ENCODE assay signal across 27 cellular contexts in genomic region chr18:37318360-37319037, GRCh38.
"Had no signal": no experiment of that assay in that cellular context is flagged by ENCODE, and none has a peak within 500 bp of the region (broad histone marks: within the 10 kb centered on the region; RNA-seq: fewer than 3 reads in every experiment).

No MANE protein-coding gene starts in this region.

- H3K27ac ChIP-seq: left lung, lower lobe of right lung, neutrophil, ovary, sigmoid colon, spleen, stomach, testis, thyroid gland, transverse colon, upper lobe of left lung, vagina had no signal

- DNase-seq: hypothalamus; immature natural killer cell; kidney; left colon; left lung; lower lobe of right lung; mammary epithelial cell; mesenchymal stem cell; naive thymus-derived CD8-positive, alpha-beta T cell; ovary; sigmoid colon; small intestine; spleen; stimulated activated CD4-positive, alpha-beta T cell treated with anti-CD3 and anti-CD28 coated beads, Interleukin-4, amount 100 ng/mL, for 24 hours; stimulated activated naive CD4-positive, alpha-beta T cell; stomach; testis; thyroid gland; transverse colon; upper lobe of left lung had no signal

- H3K4me3 Mint-ChIP-seq: immature natural killer cell; naive thymus-derived CD8-positive, alpha-beta T cell; nephron; neural crest cell; stimulated activated effector memory CD8-positive, alpha-beta T cell treated with anti-CD3 and anti-CD28 coated beads, Interleukin-12 subunit alpha, Interleukin-12 subunit beta, amount 100 ng/mL, for 72 hours had no signal

- H3K4me1 Mint-ChIP-seq: immature natural killer cell, nephron, neural crest cell had no signal

- H3K9me3 Mint-ChIP-seq: immature natural killer cell; nephron; neural crest cell; stimulated activated effector memory CD8-positive, alpha-beta T cell treated with anti-CD3 and anti-CD28 coated beads, Interleukin-12 subunit alpha, Interleukin-12 subunit beta, amount 100 ng/mL, for 72 hours had no signal

- H3K9me3 ChIP-seq: left lung, lower lobe of right lung, neutrophil, ovary, sigmoid colon, spleen, stomach, testis, thyroid gland, transverse colon, upper lobe of left lung, vagina had no signal

- H3K27ac Mint-ChIP-seq: immature natural killer cell; naive thymus-derived CD8-positive, alpha-beta T cell; nephron; progenitor cell of endocrine pancreas; stimulated activated effector memory CD8-positive, alpha-beta T cell treated with anti-CD3 and anti-CD28 coated beads, Interleukin-12 subunit alpha, Interleukin-12 subunit beta, amount 100 ng/mL, for 72 hours had no signal

- H3K36me3 ChIP-seq: left lung, lower lobe of right lung, neutrophil, ovary, sigmoid colon, spleen, stomach, thyroid gland, transverse colon, upper lobe of left lung, vagina had no signal

- H3K27me3 ChIP-seq: neutrophil, ovary, testis, thyroid gland, upper lobe of left lung, vagina had no signal

- H3K4me1 ChIP-seq: left lung, lower lobe of right lung, sigmoid colon, stomach, testis, transverse colon, upper lobe of left lung, vagina had no signal

- ATAC-seq: left colon; left lung; lower lobe of right lung; naive thymus-derived CD8-positive, alpha-beta T cell; right cardiac atrium; stimulated activated effector memory CD8-positive, alpha-beta T cell treated with anti-CD3 and anti-CD28 coated beads, Interleukin-12 subunit alpha, Interleukin-12 subunit beta, amount 100 ng/mL, for 72 hours had no signal

- H3K4me3 ChIP-seq: left lung, lower lobe of right lung, ovary, sigmoid colon, spleen, stomach, testis, thyroid gland, transverse colon, upper lobe of left lung, vagina had no signal
